Comparison of ENCODE assay signal across 14 cellular contexts in the genomic region with DNA sequence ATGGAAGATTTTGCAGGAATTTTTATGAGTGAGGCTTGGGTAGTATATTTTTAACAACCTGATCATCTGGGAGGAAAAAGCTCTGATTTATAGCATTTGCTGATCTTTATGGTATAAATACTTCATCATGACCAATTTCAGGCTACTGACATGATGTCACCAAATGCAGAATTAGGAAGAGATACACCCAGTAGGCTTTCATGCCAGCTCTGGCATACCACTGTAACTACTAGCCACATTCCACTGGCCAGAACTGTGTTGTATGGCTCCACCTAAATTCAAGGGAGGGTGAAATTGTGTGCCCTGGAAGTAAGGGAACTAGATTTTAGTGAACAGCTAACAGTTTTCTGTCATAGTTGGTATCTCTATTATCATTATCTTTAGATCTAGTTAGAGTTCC.
"Had no signal": no experiment of that assay in that cellular context is flagged by ENCODE, and none has a peak within 500 bp of the region (broad histone marks: within the 10 kb centered on the region; RNA-seq: fewer than 3 reads in every experiment).

No MANE protein-coding gene starts in this region.

- H3K27ac Mint-ChIP-seq: activated CD8-positive, alpha-beta T cell treated with anti-CD3 and anti-CD28 coated beads, Interleukin-2, amount 10 ng/mL, durations not matched to agents 7 days and 5 days; activated naive CD4-positive, alpha-beta T cell treated with anti-CD3 and anti-CD28 coated beads for 36 hours; nephron progenitor cell had no signal

- H3K27me3 ChIP-seq: colonic mucosa, hepatocyte, pancreas, vagina had no signal

- H3K4me3 ChIP-seq: colonic mucosa, hepatocyte, pancreas, vagina had no signal

- H3K9me3 ChIP-seq: colonic mucosa, pancreas, vagina had no signal

- H3K4me3 Mint-ChIP-seq: activated CD8-positive, alpha-beta T cell treated with anti-CD3 and anti-CD28 coated beads, Interleukin-2, amount 10 ng/mL, durations not matched to agents 7 days and 5 days; activated naive CD4-positive, alpha-beta T cell treated with anti-CD3 and anti-CD28 coated beads for 36 hours; nephron progenitor cell; stimulated activated naive CD8-positive, alpha-beta T cell treated with anti-CD3 and anti-CD28 coated beads, Interleukin-15, amount 100 ng/mL, for 72 hours had no signal

- DNase-seq: activated CD4-positive, alpha-beta T cell treated with anti-CD3 and anti-CD28 coated beads for 48 hours; activated CD8-positive, alpha-beta T cell treated with anti-CD3 and anti-CD28 coated beads, Interleukin-2, amount 10 ng/mL, durations not matched to agents 7 days and 5 days; activated naive CD4-positive, alpha-beta T cell treated with anti-CD3 and anti-CD28 coated beads for 36 hours; colonic mucosa; effector CD4-positive, alpha-beta T cell; kidney glomerular epithelial cell; mesendoderm; nephron progenitor cell; pancreas; stimulated activated CD4-positive, alpha-beta T cell treated with anti-CD3 and anti-CD28 coated beads, Interleukin-4, amount 100 ng/mL, for 4 hours; stimulated activated naive CD8-positive, alpha-beta T cell treated with anti-CD3 and anti-CD28 coated beads, Interleukin-15, amount 100 ng/mL, for 72 hours; T-helper 9 cell had no signal

- H3K4me2 ChIP-seq: hepatocyte had no signal

- H3K27me3 Mint-ChIP-seq: stimulated activated naive CD8-positive, alpha-beta T cell treated with anti-CD3 and anti-CD28 coated beads, Interleukin-15, amount 100 ng/mL, for 72 hours had no signal

- H3K27ac ChIP-seq: colonic mucosa, hepatocyte, pancreas, vagina had no signal

- H2AFZ ChIP-seq: hepatocyte had no signal

- H3K36me3 ChIP-seq: colonic mucosa, pancreas, vagina had no signal
